ENCODE assay signal across 9 cellular contexts in genomic region chr20:53900380-53900999, GRCh38.
DNase-seq lines count a peak whose midpoint lies in the region; ATAC-seq, FAIRE-seq and TF ChIP-seq lines count a peak whose summit lies in the region.
"Had no signal": no experiment of that assay in that cellular context is flagged by ENCODE, and none has a peak within 500 bp of the region (broad histone marks: within the 10 kb centered on the region; RNA-seq: fewer than 3 reads in every experiment).

No MANE protein-coding gene starts in this region.

- H3F3A ChIP-seq in OCI-LY1 (ENCODE audit: insufficient read depth, low read length): no peaks in the 10 kb centered on the region

- no peaks in the 10 kb centered on the region for H3K9me1 ChIP-seq in endothelial cell of umbilical vein (replicated peaks; ENCODE audit: control insufficient read depth, extremely low read depth, insufficient read depth, low read length)

- intact Hi-C loops in CD8-positive, alpha-beta T cell (cut with DNase I, micrococcal nuclease): no loop called here
- intact Hi-C loops in endothelial cell of umbilical vein (cut with micrococcal nuclease): loop anchor here (1.0 kb wide), 5 partner anchors 26 to 306 kb away; no protein-coding TSS in a partner anchor

- TF ChIP-seq POLR2A in endothelial cell of umbilical vein (IDR thresholded peaks at IDR 0.05; ENCODE audit: low read depth, low read length) (no peak), GM18505 (IDR thresholded peaks at IDR 0.05; ENCODE audit: borderline replicate concordance, extremely low read depth, insufficient read depth, insufficient read length) (no peak)

- TF ChIP-seq CTCF in CD8-positive, alpha-beta T cell (IDR thresholded peaks at IDR 0.05): no peak
- TF ChIP-seq CTCF in OCI-LY1 (IDR thresholded peaks at IDR 0.05; ENCODE audit: low read length): no peak
- TF ChIP-seq CTCF in endothelial cell of umbilical vein (IDR thresholded peaks at IDR 0.05; ENCODE audit: extremely low read depth in 1 of 2, insufficient read depth in 1 of 2, low read depth in 1 of 2, low read length in 2 of 2): no peak
- no peak for TF ChIP-seq CTCF in omental fat pad (IDR thresholded peaks at IDR 0.05)

- H2AFZ ChIP-seq in OCI-LY1 (ENCODE audit: low read length) (no peak overlapping the region), endothelial cell of umbilical vein (ENCODE audit: low read depth, low read length) (peak overlapping the region; percentile 12)

- no peaks in the 10 kb centered on the region for H3K9me3 Mint-ChIP-seq in CD8-positive, alpha-beta T cell

- no peaks in the 10 kb centered on the region for H3K27me3 ChIP-seq in CD8-positive, alpha-beta T cell (ENCODE audit: insufficient read depth, low read length)
- H3K27me3 ChIP-seq in OCI-LY1 (ENCODE audit: insufficient read depth, low read length): no peaks in the 10 kb centered on the region
- H3K27me3 ChIP-seq in endothelial cell of umbilical vein (ENCODE audit: control insufficient read depth in 2 of 2, insufficient read depth in 2 of 2, low read length in 2 of 2): no peaks in the 10 kb centered on the region

- H3K27me3 Mint-ChIP-seq in CD8-positive, alpha-beta T cell (ENCODE audit: low read depth): no peaks in the 10 kb centered on the region
- H3K27me3 Mint-ChIP-seq: activated naive CD8-positive, alpha-beta T cell treated with anti-CD3 and anti-CD28 coated beads, Interleukin-2, amount 10 ng/mL, durations not matched to agents 7 days and 5 days had no signal

- peaks cover 34% of the 10 kb centered on the region for H3K4me1 ChIP-seq in CD8-positive, alpha-beta T cell (ENCODE audit: insufficient read depth, low read length)
- peaks cover 73% of the 10 kb centered on the region for H3K4me1 ChIP-seq in OCI-LY1 (ENCODE audit: insufficient read depth, low read length, severe bottlenecking)
- peaks cover 50% of the 10 kb centered on the region for H3K4me1 ChIP-seq in endothelial cell of umbilical vein (ENCODE audit: control insufficient read depth, extremely low read depth, insufficient read depth, low read length)

- BruUV-seq in endothelial cell of umbilical vein (replicated peaks; lab: Mats Ljungman, UMichigan): no TSS peak

- peak; percentile 84 for FAIRE-seq in endothelial cell of umbilical vein (lab: Jason Lieb, UNC)

- no peaks in the 10 kb centered on the region for H3K9me3 ChIP-seq in CD8-positive, alpha-beta T cell (ENCODE audit: low read length)
- H3K9me3 ChIP-seq in OCI-LY1 (ENCODE audit: low read length) (no peaks in the 10 kb centered on the region), endothelial cell of umbilical vein (replicated peaks; ENCODE audit: control insufficient read depth, insufficient read depth, low read length) (no peaks in the 10 kb centered on the region)

- ATAC-seq in CD8-positive, alpha-beta T cell: no peak
- peak; percentile 53 for ATAC-seq in omental fat pad (ENCODE audit: low FRiP score)
- no peak for ATAC-seq in GM18505 (IDR thresholded peaks at IDR 0.05; ENCODE audit: unreplicated experiment)
- ATAC-seq in HG03095 (IDR thresholded peaks at IDR 0.05; ENCODE audit: unreplicated experiment): no peak

- no peak overlapping the region for H3K27ac Mint-ChIP-seq in CD8-positive, alpha-beta T cell

- DNase-seq in CD8-positive, alpha-beta T cell: no peak
- DNase-seq in endothelial cell of umbilical vein (ENCODE audit: low read depth, low spot score) (peak; percentile 96), omental fat pad (ENCODE audit: low spot score) (no peak), NCI-H1930 (lab: John Stamatoyannopoulos, UW) (no peak)
- no peak for DNase-seq in activated CD4-positive, CD25-positive, alpha-beta regulatory T cell (lab: John Stamatoyannopoulos, UW)

- no peak overlapping the region for H3K27ac ChIP-seq in CD8-positive, alpha-beta T cell (ENCODE audit: low read depth, low read length)
- peak overlapping the region; percentile 94 for H3K27ac ChIP-seq in OCI-LY1 (ENCODE audit: low read depth, low read length, poor library complexity, severe bottlenecking)
- peak overlapping the region; percentile 97 for H3K27ac ChIP-seq in endothelial cell of umbilical vein (ENCODE audit: insufficient read depth, low read depth, low read length)

- H3K9ac ChIP-seq in OCI-LY1 (ENCODE audit: low read length) (no peak overlapping the region; the same call in 1 of the 2 replicates), endothelial cell of umbilical vein (replicated peaks; ENCODE audit: extremely low read depth, insufficient read depth, low read length) (peak overlapping the region; percentile 84)

- peak overlapping the region; percentile 3; the same call in 1 of the 2 replicates for H3K4me2 ChIP-seq in OCI-LY1 (ENCODE audit: low read length)
- peak overlapping the region; percentile 86 for H3K4me2 ChIP-seq in endothelial cell of umbilical vein (ENCODE audit: insufficient read depth, low read length)

- dilution Hi-C loops in endothelial cell of umbilical vein (cut with MboI; ENCODE audit: extremely low pct_ligation_motif_present, low sequenced_read_pairs): no loop called here

- POLR2A ChIA-PET in CD8-positive, alpha-beta T cell (lab: Charles Lee): interaction anchor here (0.5 to 3.5 kb wide), 6 partner anchors 16 to 291 kb away, joined by 3 to 24 read pairs (median 4); no protein-coding TSS in a partner anchor
- POLR2A ChIA-PET in endothelial cell of umbilical vein (lab: Charles Lee): interaction anchor here (0.6 to 2.3 kb wide), 5 partner anchors 15 to 306 kb away, joined by 3 to 7 read pairs (median 3); partner anchors contain the start of gene ZNF217

- peaks cover 46% of the 10 kb centered on the region for H3K4me1 Mint-ChIP-seq in CD8-positive, alpha-beta T cell (ENCODE audit: low read depth)

- no peak overlapping the region for H3K4me3 Mint-ChIP-seq in CD8-positive, alpha-beta T cell

- no peaks in the 10 kb centered on the region for H3K36me3 Mint-ChIP-seq in CD8-positive, alpha-beta T cell

- H3K79me2 ChIP-seq in OCI-LY1 (ENCODE audit: insufficient read depth, low read length): no peaks in the 10 kb centered on the region
- no peaks in the 10 kb centered on the region for H3K79me2 ChIP-seq in endothelial cell of umbilical vein (ENCODE audit: control insufficient read depth, insufficient read depth, low read length)

- H4K20me1 ChIP-seq in OCI-LY1 (ENCODE audit: insufficient read depth, low read length): no peaks in the 10 kb centered on the region
- no peaks in the 10 kb centered on the region for H4K20me1 ChIP-seq in endothelial cell of umbilical vein (replicated peaks; ENCODE audit: control insufficient read depth, extremely low read depth, insufficient read depth, low read length)

- CTCF ChIA-PET in CD8-positive, alpha-beta T cell (lab: Charles Lee): interaction anchor here (1.2 to 6.9 kb wide), 7 partner anchors 8 to 39 kb away, joined by 3 to 61 read pairs (median 5); no protein-coding TSS in a partner anchor
- CTCF ChIA-PET in endothelial cell of umbilical vein (lab: Charles Lee): interaction anchor here (0.9 to 5.9 kb wide), 19 partner anchors 9 to 1588 kb away, joined by 3 to 73 read pairs (median 5); no protein-coding TSS in a partner anchor

- no peaks in the 10 kb centered on the region for H3K36me3 ChIP-seq in CD8-positive, alpha-beta T cell (ENCODE audit: insufficient read depth, low read length)
- H3K36me3 ChIP-seq in OCI-LY1 (ENCODE audit: insufficient read depth, low read length) (no peaks in the 10 kb centered on the region), endothelial cell of umbilical vein (ENCODE audit: control insufficient read depth in 2 of 2, extremely low read depth in 1 of 2, insufficient read depth in 2 of 2, low read length in 2 of 2) (no peaks in the 10 kb centered on the region)

- no peaks in the 10 kb centered on the region for H3K9me2 ChIP-seq in OCI-LY1 (ENCODE audit: low read depth, low read length)

- peak overlapping the region; percentile 9 for H3K4me3 ChIP-seq in CD8-positive, alpha-beta T cell (ENCODE audit: low read depth, low read length)
- no peak overlapping the region for H3K4me3 ChIP-seq in OCI-LY1 (ENCODE audit: low read depth, low read length, poor library complexity, severe bottlenecking)
- peak overlapping the region in 1 of 3 experiments; percentile 39 for H3K4me3 ChIP-seq in endothelial cell of umbilical vein (replicated peaks in 1 of 3; ENCODE audit: insufficient read depth in 1 of 3, low read depth in 1 of 3, low read length in 3 of 3)

TF ChIP-seq in endothelial cell of umbilical vein, 7 proteins besides CTCF, POLR2A, EP300 and RAD21:
- TF ChIP-seq POLR2AphosphoS5 (IDR thresholded peaks at IDR 0.05; ENCODE audit: insufficient read depth, low read depth, low read length) (no peak), JUN (IDR thresholded peaks at IDR 0.05; ENCODE audit: borderline replicate concordance, insufficient read depth, insufficient read length, low read depth) (peak; percentile 91)
